In genomic region chr3:186342197-186342596, GRCh38 we compare ENCODE assay signal across 1 cellular context.
TF ChIP-seq lines count a peak whose summit lies in the region.

No MANE protein-coding gene starts in this region.

TF ChIP-seq in HepG2, 621 proteins besides CTCF, POLR2A, EP300 and RAD21 (continued from another document):
- no peak for TF ChIP-seq ZBTB39 (CRISPR knock-in tag; IDR thresholded peaks at IDR 0.05)
